8 cellular contexts compared by ENCODE assay signal in the genomic region with DNA sequence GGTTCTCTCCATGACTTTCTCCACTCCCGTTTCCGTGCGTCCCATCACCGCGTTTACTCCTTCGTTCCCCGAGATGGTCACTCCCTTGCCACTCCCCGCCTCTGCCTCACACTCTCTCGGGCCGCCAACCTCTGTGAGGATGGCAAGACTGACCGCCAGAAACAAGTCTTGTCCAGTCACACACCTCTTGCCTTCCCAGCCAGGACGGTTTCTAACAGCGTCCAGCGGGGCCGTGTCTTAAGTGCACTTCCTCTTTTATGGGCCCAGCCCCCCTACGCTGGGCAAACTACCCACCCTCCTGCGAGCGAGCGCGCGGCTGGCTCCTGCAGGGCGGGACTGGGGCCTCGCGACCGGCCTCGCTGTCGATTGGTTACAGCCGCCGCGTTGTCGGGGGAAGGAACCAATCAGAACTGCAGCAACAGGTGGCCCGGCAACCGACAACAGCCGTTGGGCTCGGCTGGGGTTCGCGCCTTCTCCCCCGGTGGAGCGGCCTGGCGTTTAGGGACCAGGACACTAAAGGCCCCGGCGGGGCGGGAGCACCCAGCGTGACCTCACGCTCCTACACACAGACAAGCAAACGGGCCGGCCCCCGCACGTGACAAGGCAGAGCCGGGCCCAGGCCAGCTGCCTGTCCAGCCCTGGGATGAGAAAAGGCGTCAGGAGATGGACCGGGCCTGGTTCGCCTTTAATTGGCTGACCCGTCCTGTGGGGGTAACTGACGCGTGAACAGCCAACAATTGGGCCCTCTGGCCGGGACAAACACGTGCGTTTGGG. TPM values are rescaled to one million over a fixed set of nuclear protein-coding genes. Genes with fewer than 3 reads are reported as not detected.
DNase-seq lines count a peak whose midpoint lies in the region; ATAC-seq and TF ChIP-seq lines count a peak whose summit lies in the region.

No MANE protein-coding gene starts in this region.

- H3K27ac ChIP-seq in coronary artery, result peak overlapping the region; percentile 86 to 92

- CTCF ChIA-PET in BJ (lab: Yijun Ruan, JAX), result interaction anchor here (0.9 to 1.3 kb wide), 2 partner anchors 20 to 22 kb away, joined by 3 read pairs; no protein-coding TSS in a partner anchor

- peak overlapping the region; percentile 67 for H3K4me3 ChIP-seq in BJ (ENCODE audit: low read depth, low read length)
- peak overlapping the region; percentile 79 for H3K4me3 ChIP-seq in coronary artery

- no peaks in the 10 kb centered on the region for H3K36me3 ChIP-seq in BJ (ENCODE audit: control insufficient read depth, insufficient read depth, low read length)

- ATAC-seq in HG03442 (IDR thresholded peaks at IDR 0.05; ENCODE audit: unreplicated experiment) (peak; percentile 70), left lobe of liver (peak; percentile 91)

- DNase-seq in BJ (ENCODE audit: low read depth) (peak; percentile 56), GM19240 (ENCODE audit: insufficient read length, low spot score) (peak; percentile 76), NCI-H524 (lab: John Stamatoyannopoulos, UW) (peak; percentile 89 to 96), coronary artery (ENCODE audit: low spot score) (peak; percentile 95), left lobe of liver (ENCODE audit: low spot score) (peak; percentile 83)
- peak; percentile 96 for DNase-seq in activated CD4-positive, alpha-beta T cell treated with anti-CD3 and anti-CD28 coated beads for 48 hours
- peak; percentile 95 for DNase-seq in stimulated activated CD4-positive, alpha-beta T cell treated with anti-CD3 and anti-CD28 coated beads, Interleukin-1b, Interleukin-23, amount 100 ng/mL, for 48 hours

- POLR2A ChIA-PET in BJ (lab: Charles Lee), result interaction anchor here (0.6 kb wide), 1 partner anchor 627 kb away, joined by 3 read pairs; no protein-coding TSS in a partner anchor

- no peaks in the 10 kb centered on the region for H3K27me3 ChIP-seq in BJ (ENCODE audit: control insufficient read depth, insufficient read depth, low read length)

- no peak for TF ChIP-seq CTCF in BJ (IDR thresholded peaks at IDR 0.05; ENCODE audit: insufficient read depth, low read depth, low read length)
- TF ChIP-seq CTCF in coronary artery (IDR thresholded peaks at IDR 0.05), result no peak

RNA-seq across cellular contexts. Expression of gene UCP2, which starts 0.5 kb away (rescaled TPM):
- polyA plus RNA-seq in BJ (2011; rRNA removed), result 15.7 and 26.6 TPM in 2 replicates
- polyA minus RNA-seq in BJ (2011; rRNA and poly(A)+ RNA removed), result 31.5 and 33.8 TPM in 2 replicates
- 6.1 TPM for total RNA-seq in left lobe of liver

RNA-seq across cellular contexts. Expression of gene UCP3, which starts 25.7 kb away (rescaled TPM):
- polyA plus RNA-seq in BJ (2011; rRNA removed), result 0.54 and 0.77 TPM in 2 replicates
- polyA minus RNA-seq in BJ (2011; rRNA and poly(A)+ RNA removed), result 0.36 and 1.2 TPM in 2 replicates
- total RNA-seq in left lobe of liver, result 0.58 TPM

RNA-seq across cellular contexts. Expression of gene DNAJB13, which starts 32.4 kb away (rescaled TPM):
- 0.40 and 0.47 TPM in 2 replicates for polyA plus RNA-seq in BJ (2011; rRNA removed)
- polyA minus RNA-seq in BJ (2011; rRNA and poly(A)+ RNA removed), result 0.10 TPM in 1 of 2 replicates, not detected in the other
- total RNA-seq in left lobe of liver, result not detected

Comparison
In these comparisons a context has a peak if more than half of its experiments do, and no peak if none do; other contexts are left out.
1. Peak in every context shown above with its lines: DNase-seq, ATAC-seq, H3K4me3 ChIP-seq and H3K27ac ChIP-seq.